Comparison of ENCODE assay signal across 30 cellular contexts in genomic region chr10:104199567-104199966, GRCh38. TPM values are rescaled to one million over a fixed set of nuclear protein-coding genes. Genes with fewer than 3 reads are reported as not detected.
"Had no signal": no experiment of that assay in that cellular context is flagged by ENCODE, and none has a peak within 500 bp of the region (broad histone marks: within the 10 kb centered on the region; RNA-seq: fewer than 3 reads in every experiment).

No MANE protein-coding gene starts in this region.

- H3K36me3 ChIP-seq: esophagus muscularis mucosa, lower lobe of right lung, uterus, WERI-Rb-1 had no signal

- ATAC-seq: activated CD4-positive, CD25-positive, alpha-beta regulatory T cell treated with anti-CD3 and anti-CD28 coated beads, Interleukin-2, amount 50 U/mL, for 24 hours; foreskin keratinocyte; left lobe of liver; lower lobe of right lung; natural killer cell; sciatic nerve; stimulated activated memory B cell treated with anti-CD40 and anti-IgM and Interleukin-4, amounts not matched to agents 10 μg/mL and 1 μg/mL and 100 μg/mL, for 72 hours; stimulated activated naive CD8-positive, alpha-beta T cell treated with anti-CD3 and anti-CD28 coated beads, Interleukin-15, amount 100 ng/mL, for 72 hours had no signal

- H3K4me1 ChIP-seq: esophagus muscularis mucosa, lower lobe of right lung, uterus had no signal

- H3K27me3 ChIP-seq: esophagus muscularis mucosa, foreskin keratinocyte, uterus had no signal

- H3K4me3 ChIP-seq: esophagus muscularis mucosa, lower lobe of right lung, skin epidermis, uterus had no signal

- DNase-seq: activated CD4-positive, alpha-beta memory T cell treated with anti-CD3 and anti-CD28 coated beads for 36 hours; activated CD4-positive, alpha-beta T cell treated with anti-CD3 and anti-CD28 coated beads for 48 hours; activated CD8-positive, alpha-beta memory T cell treated with anti-CD3 and anti-CD28 coated beads, Interleukin-2, amount 50 U/mL, for 4 hours; activated gamma-delta T cell; activated naive CD4-positive, alpha-beta T cell treated with anti-CD3 and anti-CD28 coated beads, Interleukin-2, amount 10 ng/mL, durations not matched to agents 7 days and 5 days; activated naive CD8-positive, alpha-beta T cell treated with anti-CD3 and anti-CD28 coated beads, Interleukin-2, amount 10 ng/mL, durations not matched to agents 7 days and 5 days; activated T-cell treated with anti-CD3 and anti-CD28 coated beads, Interleukin-2, amount 50 U/mL, for 1 hour; amniotic stem cell; central memory CD4-positive, alpha-beta T cell; endodermal cell; foreskin keratinocyte; lower lobe of right lung; mesendoderm; natural killer cell; stimulated activated CD4-positive, alpha-beta T cell treated with anti-CD3 and anti-CD28 coated beads, Interleukin-4, amount 100 ng/mL, for 24 hours; stimulated activated naive CD8-positive, alpha-beta T cell treated with anti-CD3 and anti-CD28 coated beads, Interleukin-15, amount 100 ng/mL, for 72 hours; substantia nigra; T-helper 9 cell; uterus; WERI-Rb-1 had no signal

- FAIRE-seq: islet of Langerhans, TTC549 had no signal

- H3K27ac ChIP-seq: esophagus muscularis mucosa, foreskin keratinocyte, lower lobe of right lung, skin epidermis, uterus, WERI-Rb-1 had no signal

- H3K9me3 ChIP-seq: esophagus muscularis mucosa, lower lobe of right lung, uterus had no signal

RNA-seq across cellular contexts. Expression of gene CFAP43, which starts 32.6 kb away (rescaled TPM):
- total RNA-seq: activated CD8-positive, alpha-beta memory T cell treated with anti-CD3 and anti-CD28 coated beads for 36 hours; activated T-helper 1 cell treated with anti-CD3 and anti-CD28 coated beads, Interleukin-12 subunit alpha, Interleukin-12 subunit beta, Interleukin-2, Interleukin-4 antibody, amounts not matched to agents 30 ng/mL and 10 ng/mL and 1 ng/mL, durations not matched to agents 14 hours and 24 hours and 36 hours had no signal
